In genomic region chr13:28138012-28138755, GRCh38 we compare ENCODE assay signal across 8 cellular contexts. TPM values are rescaled to one million over a fixed set of nuclear protein-coding genes. Genes with fewer than 3 reads are reported as not detected.
A peak's percentile ranks its signal among the peaks of the same experiment; 100 is the strongest.
DNase-seq lines count a peak whose midpoint lies in the region; ATAC-seq, FAIRE-seq and TF ChIP-seq lines count a peak whose summit lies in the region.

Gene PAN3 (plus strand): TSS chr13:28138545. CDS start chr13:28138658, 113 bp downstream.

- ATAC-seq in GM19468 (IDR thresholded peaks at IDR 0.05; ENCODE audit: extremely low read depth, unreplicated experiment), result peak; percentile 37

- H4K20me1 ChIP-seq in OCI-LY1 (ENCODE audit: insufficient read depth, low read length), result no peaks in the 10 kb centered on the region
- H4K20me1 ChIP-seq in endothelial cell of umbilical vein (replicated peaks; ENCODE audit: control insufficient read depth, extremely low read depth, insufficient read depth, low read length), result peaks cover 4% of the 10 kb centered on the region

- TF ChIP-seq POLR2A in endothelial cell of umbilical vein (IDR thresholded peaks at IDR 0.05; ENCODE audit: low read depth, low read length), result peak; percentile 91

- no peaks in the 10 kb centered on the region for H3K9me2 ChIP-seq in OCI-LY1 (ENCODE audit: low read depth, low read length)

- H3K4me2 ChIP-seq in OCI-LY1 (ENCODE audit: low read length), result peak within 1 kb of the TSS; percentile 87
- peak within 1 kb of the TSS; percentile 100 for H3K4me2 ChIP-seq in endothelial cell of umbilical vein (ENCODE audit: insufficient read depth, low read length)

- BruUV-seq in endothelial cell of umbilical vein (replicated peaks; lab: Mats Ljungman, UMichigan), result no TSS peak

- H3K27me3 ChIP-seq in OCI-LY1 (ENCODE audit: insufficient read depth, low read length) (no peaks in the 10 kb centered on the region), endothelial cell of umbilical vein (ENCODE audit: control insufficient read depth in 2 of 2, insufficient read depth in 2 of 2, low read length in 2 of 2) (no peaks in the 10 kb centered on the region)

- H3K4me1 ChIP-seq in OCI-LY1 (ENCODE audit: insufficient read depth, low read length, severe bottlenecking), result peaks cover 20% of the 10 kb centered on the region
- H3K4me1 ChIP-seq in endothelial cell of umbilical vein (ENCODE audit: control insufficient read depth, extremely low read depth, insufficient read depth, low read length), result peaks cover 20% of the 10 kb centered on the region

- no peaks in the 10 kb centered on the region for H3K9me1 ChIP-seq in endothelial cell of umbilical vein (replicated peaks; ENCODE audit: control insufficient read depth, extremely low read depth, insufficient read depth, low read length)

- H3K9me3 ChIP-seq in OCI-LY1 (ENCODE audit: low read length) (no peaks in the 10 kb centered on the region), endothelial cell of umbilical vein (replicated peaks; ENCODE audit: control insufficient read depth, insufficient read depth, low read length) (no peaks in the 10 kb centered on the region)

- H3K4me3 ChIP-seq in OCI-LY1 (ENCODE audit: low read depth, low read length, poor library complexity, severe bottlenecking), result peak within 1 kb of the TSS; percentile 98
- H3K4me3 ChIP-seq in endothelial cell of umbilical vein (replicated peaks in 1 of 3; ENCODE audit: insufficient read depth in 1 of 3, low read depth in 1 of 3, low read length in 3 of 3), result peak within 1 kb of the TSS; percentile 78 to 100 (median 99)

- no peaks in the 10 kb centered on the region for H3K36me3 ChIP-seq in OCI-LY1 (ENCODE audit: insufficient read depth, low read length)
- H3K36me3 ChIP-seq in endothelial cell of umbilical vein (ENCODE audit: control insufficient read depth in 2 of 2, extremely low read depth in 1 of 2, insufficient read depth in 2 of 2, low read length in 2 of 2), result no peaks in the 10 kb centered on the region

- TF ChIP-seq CTCF in OCI-LY1 (IDR thresholded peaks at IDR 0.05; ENCODE audit: low read length) (no peak), endothelial cell of umbilical vein (IDR thresholded peaks at IDR 0.05; ENCODE audit: extremely low read depth in 1 of 2, insufficient read depth in 1 of 2, low read depth in 1 of 2, low read length in 2 of 2) (no peak)

- intact Hi-C loops in endothelial cell of umbilical vein (cut with micrococcal nuclease), result loop anchor here (2.0 to 10.0 kb wide), 4 partner anchors 121 to 499 kb away; partner anchors contain the start of gene FLT1

- CTCF ChIA-PET in endothelial cell of umbilical vein (lab: Charles Lee), result interaction anchor here (0.6 to 1.5 kb wide), 3 partner anchors 140 to 658 kb away, joined by 3 to 7 read pairs (median 3); no protein-coding TSS in a partner anchor

- no peaks in the 10 kb centered on the region for H3F3A ChIP-seq in OCI-LY1 (ENCODE audit: insufficient read depth, low read length)

- POLR2A ChIA-PET in endothelial cell of umbilical vein (lab: Charles Lee), result interaction anchor here (0.7 kb wide), 2 partner anchors 52 to 299 kb away, joined by 3 to 4 read pairs; no protein-coding TSS in a partner anchor

- H2AFZ ChIP-seq in OCI-LY1 (ENCODE audit: low read length), result peak within 1 kb of the TSS; percentile 83; the same call in 1 of the 2 replicates
- peak within 1 kb of the TSS; percentile 97 for H2AFZ ChIP-seq in endothelial cell of umbilical vein (ENCODE audit: low read depth, low read length)

- FAIRE-seq in endothelial cell of umbilical vein (lab: Jason Lieb, UNC), result peak; percentile 77

- peak; percentile 92 for DNase-seq in COR-L47 (lab: John Stamatoyannopoulos, UW)
- peak; percentile 81 for DNase-seq in HT1080 (ENCODE audit: low read depth)
- DNase-seq in activated CD8-positive, alpha-beta memory T cell treated with anti-CD3 and anti-CD28 coated beads, Interleukin-2, amount 50 U/mL, for 48 hours, result peak; percentile 96
- peak; percentile 92 for DNase-seq in endothelial cell of umbilical vein (ENCODE audit: low read depth, low spot score)
- peak; percentile 87 for DNase-seq in middle frontal gyrus (ENCODE audit: extremely low spot score, low spot score)
- peak; percentile 84 to 86 for DNase-seq in stimulated activated CD8-positive, alpha-beta memory T cell treated with anti-CD3 and anti-CD28 coated beads, Interleukin-2, amount 100 ng/mL, for 48 hours (ENCODE audit: low read depth in 2 of 2)

- dilution Hi-C loops in endothelial cell of umbilical vein (cut with MboI; ENCODE audit: extremely low pct_ligation_motif_present, low sequenced_read_pairs), result no loop called here

- peak within 1 kb of the TSS; percentile 89 for H3K9ac ChIP-seq in OCI-LY1 (ENCODE audit: low read length)
- H3K9ac ChIP-seq in endothelial cell of umbilical vein (replicated peaks; ENCODE audit: extremely low read depth, insufficient read depth, low read length), result peak within 1 kb of the TSS; percentile 98

- H3K79me2 ChIP-seq in OCI-LY1 (ENCODE audit: insufficient read depth, low read length), result peaks cover 23% of the 10 kb centered on the region
- peaks cover 47% of the 10 kb centered on the region for H3K79me2 ChIP-seq in endothelial cell of umbilical vein (ENCODE audit: control insufficient read depth, insufficient read depth, low read length)

- H3K27ac ChIP-seq in OCI-LY1 (ENCODE audit: low read depth, low read length, poor library complexity, severe bottlenecking) (peak within 1 kb of the TSS; percentile 86), endothelial cell of umbilical vein (ENCODE audit: insufficient read depth, low read depth, low read length) (peak within 1 kb of the TSS; percentile 93)

TF ChIP-seq in endothelial cell of umbilical vein, 7 proteins besides CTCF, POLR2A, EP300 and RAD21:
- TF ChIP-seq JUN (IDR thresholded peaks at IDR 0.05; ENCODE audit: borderline replicate concordance, insufficient read depth, insufficient read length, low read depth) (no peak), POLR2AphosphoS5 (IDR thresholded peaks at IDR 0.05; ENCODE audit: insufficient read depth, low read depth, low read length) (peak; percentile 82), MYC (IDR thresholded peaks at IDR 0.05; ENCODE audit: low read depth, low read length) (no peak)

RNA-seq across cellular contexts. Expression of gene PAN3, which starts in this region (rescaled TPM):
- total RNA-seq in HT1080 (2014; rRNA removed; shearing (Covaris generic)), result 8.1 and 14.1 TPM in 2 replicates
- polyA plus RNA-seq in HT1080 (2015; cell fraction: cytosol; rRNA removed), result 14.1 and 18.5 TPM in 2 replicates
- polyA plus RNA-seq in HT1080 (2015; cell fraction: nucleus; rRNA removed), result 28.6 and 37.9 TPM in 2 replicates
- total RNA-seq in endothelial cell of umbilical vein, result 31.6 and 31.9 TPM in 2 replicates
- polyA plus RNA-seq in endothelial cell of umbilical vein, result 7.8 and 8.5 TPM in 2 replicates
- 7.0 and 7.6 TPM in 2 replicates for polyA plus RNA-seq in endothelial cell of umbilical vein (2011; cell fraction: cytosol; rRNA removed)
- polyA plus RNA-seq in endothelial cell of umbilical vein (2011; cell fraction: nucleus; rRNA removed), result 30.2 and 35.7 TPM in 2 replicates
- polyA plus RNA-seq in endothelial cell of umbilical vein (2012), result 12.1 and 14.4 TPM in 2 replicates
- polyA minus RNA-seq in endothelial cell of umbilical vein, result 41.9 and 47.5 TPM in 2 replicates
- polyA minus RNA-seq in endothelial cell of umbilical vein (2011; cell fraction: cytosol; rRNA and poly(A)+ RNA removed), result 13.8 TPM
- polyA minus RNA-seq in endothelial cell of umbilical vein (2011; cell fraction: nucleus; rRNA and poly(A)+ RNA removed), result 53.3 and 78.6 TPM in 2 replicates

Comparison
In these comparisons a context has a peak if more than half of its experiments do, and no peak if none do; other contexts are left out.
1. Peak in every context shown above with its lines: DNase-seq, ATAC-seq, H3K4me3 ChIP-seq and H3K27ac ChIP-seq.